22 cellular contexts compared by ENCODE assay signal in the genomic region with DNA sequence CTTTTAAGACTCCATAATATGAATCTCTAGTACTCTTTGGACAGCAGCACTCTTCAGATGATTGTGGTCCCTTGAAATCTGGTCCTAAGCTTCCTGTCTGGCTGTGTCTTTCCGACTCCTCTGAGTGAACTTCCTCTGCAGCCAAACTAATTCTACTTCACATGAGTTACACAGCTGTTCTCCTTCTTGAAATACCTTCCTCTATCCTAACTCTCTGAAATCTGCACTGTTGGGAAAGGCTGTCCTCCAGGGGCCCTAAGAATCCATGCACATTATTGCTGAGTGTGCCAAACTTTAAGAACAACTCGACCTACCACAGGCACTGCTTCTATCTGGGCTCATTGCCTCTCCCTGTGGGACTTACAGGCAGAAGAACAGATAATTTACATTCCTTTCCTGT.
DNase-seq lines count a peak whose midpoint lies in the region; ATAC-seq, FAIRE-seq and TF ChIP-seq lines count a peak whose summit lies in the region.
"Had no signal": no experiment of that assay in that cellular context is flagged by ENCODE, and none has a peak within 500 bp of the region (broad histone marks: within the 10 kb centered on the region; RNA-seq: fewer than 3 reads in every experiment).

No MANE protein-coding gene starts in this region.

- H3K9me3 Mint-ChIP-seq in nephron: peaks cover 12% of the 10 kb centered on the region

- H3K27ac ChIP-seq in right atrium auricular region (no peak overlapping the region), Peyer's patch (no peak overlapping the region)
- H3K27ac ChIP-seq: BLaER1 treated with 17β-estradiol and CSF1 and Interleukin-3, amounts not matched to agents 10 nM and 100 nM; GM23248; SJSA1 had no signal

- FAIRE-seq in endometrium (lab: Jason Lieb, UNC): peak; percentile 43
- FAIRE-seq: D721Med had no signal

- TF ChIP-seq POLR2A in GM18505 (IDR thresholded peaks at IDR 0.05; ENCODE audit: borderline replicate concordance, extremely low read depth, insufficient read depth, insufficient read length): no peak
- no peak for TF ChIP-seq POLR2A in Peyer's patch (IDR thresholded peaks at IDR 0.05)

- peak; percentile 71 for ATAC-seq in left ventricle myocardium superior
- ATAC-seq in GM18505 (IDR thresholded peaks at IDR 0.05; ENCODE audit: unreplicated experiment): no peak

- peak overlapping the region; percentile 2 to 14 (median 13) for H3K27ac Mint-ChIP-seq in nephron
- H3K27ac Mint-ChIP-seq: CD4-positive, alpha-beta T cell had no signal

- H3K4me1 ChIP-seq in right atrium auricular region (peaks cover 0 to 9% of the 10 kb centered on the region in 2 donors), Peyer's patch (no peaks in the 10 kb centered on the region)
- H3K4me1 ChIP-seq: BLaER1 treated with 17β-estradiol and CSF1 and Interleukin-3, amounts not matched to agents 10 nM and 100 nM; SJSA1 had no signal

- no peak overlapping the region for H3K4me3 Mint-ChIP-seq in nephron
- H3K4me3 Mint-ChIP-seq: CD4-positive, alpha-beta T cell had no signal

- TF ChIP-seq CTCF in right atrium auricular region (IDR thresholded peaks at IDR 0.05): no peak
- TF ChIP-seq CTCF in nephron (IDR thresholded peaks at IDR 0.05; ENCODE audit: unreplicated experiment in 3 of 3): no peak
- no peak for TF ChIP-seq CTCF in Peyer's patch (IDR thresholded peaks at IDR 0.05)

- H3K36me3 Mint-ChIP-seq in nephron (ENCODE audit: low read depth): no peaks in the 10 kb centered on the region

- H3K27me3 ChIP-seq in right atrium auricular region (no peaks in the 10 kb centered on the region), Peyer's patch (no peaks in the 10 kb centered on the region)
- H3K27me3 ChIP-seq: BLaER1 treated with 17β-estradiol and CSF1 and Interleukin-3, amounts not matched to agents 10 nM and 100 nM; SJSA1 had no signal

- H3K4me1 Mint-ChIP-seq in nephron: peaks cover 7% of the 10 kb centered on the region

- intact Hi-C loops in left ventricle myocardium superior (cut with micrococcal nuclease): no loop called here

- H3K4me3 ChIP-seq in right atrium auricular region (no peak overlapping the region), Peyer's patch (no peak overlapping the region)
- H3K4me3 ChIP-seq: BLaER1 treated with 17β-estradiol and CSF1 and Interleukin-3, amounts not matched to agents 10 nM and 100 nM; GM23248; SJSA1 had no signal

- no peak for DNase-seq in left ventricle myocardium superior
- DNase-seq in right atrium auricular region (ENCODE audit: low spot score): no peak
- no peak for DNase-seq in DMS153 (lab: John Stamatoyannopoulos, UW)
- no peak for DNase-seq in Peyer's patch
- DNase-seq: AML-193; CD4-positive, alpha-beta T cell; DMS53; GM23248; H7; KBM-7; NCI-H1092; NCI-H1417 treated with DMSO at 0.1 percent for 48 hours; NCI-H1694 treated with DMSO at 0.1 percent for 48 hours; NCI-H2081; NCI-H226; NCI-H510A treated with DMSO at 0.1 percent for 48 hours had no signal

- H3K27me3 Mint-ChIP-seq in nephron (ENCODE audit: low read depth): no peaks in the 10 kb centered on the region
- H3K27me3 Mint-ChIP-seq: CD4-positive, alpha-beta T cell had no signal

- no peaks in the 10 kb centered on the region for H3K36me3 ChIP-seq in right atrium auricular region
- no peaks in the 10 kb centered on the region for H3K36me3 ChIP-seq in Peyer's patch
- H3K36me3 ChIP-seq: BLaER1 treated with 17β-estradiol and CSF1 and Interleukin-3, amounts not matched to agents 10 nM and 100 nM; SJSA1 had no signal

- H3K9me3 ChIP-seq in right atrium auricular region (no peaks in the 10 kb centered on the region), Peyer's patch (no peaks in the 10 kb centered on the region)
- H3K9me3 ChIP-seq: BLaER1 treated with 17β-estradiol and CSF1 and Interleukin-3, amounts not matched to agents 10 nM and 100 nM; SJSA1 had no signal
